In the genomic region with DNA sequence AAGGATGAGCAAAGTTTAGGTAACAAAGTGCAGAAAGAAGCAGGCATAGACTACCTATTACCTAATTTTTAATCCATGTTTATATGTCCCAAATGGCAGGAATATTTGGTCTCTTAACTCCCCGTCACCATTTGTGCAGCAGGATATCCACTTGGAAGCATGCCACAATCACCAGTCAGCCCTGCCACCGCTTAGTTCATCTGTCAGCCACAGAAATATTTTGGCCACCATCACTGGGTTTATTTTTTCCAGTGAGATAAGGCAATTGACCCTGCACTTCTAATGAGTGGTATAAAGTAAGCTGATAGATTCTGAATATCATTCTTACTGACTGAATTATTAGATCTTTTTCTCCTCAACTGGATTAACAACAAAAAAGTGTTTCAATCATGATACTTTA, we compare ENCODE assay signal across 25 cellular contexts.
DNase-seq lines count a peak whose midpoint lies in the region; ATAC-seq, FAIRE-seq and TF ChIP-seq lines count a peak whose summit lies in the region.
"Had no signal": no experiment of that assay in that cellular context is flagged by ENCODE, and none has a peak within 500 bp of the region (broad histone marks: within the 10 kb centered on the region; RNA-seq: fewer than 3 reads in every experiment).

No MANE protein-coding gene starts in this region.

- peaks cover 2% of the 10 kb centered on the region for H3K27me3 Mint-ChIP-seq in astrocyte (ENCODE audit: low read depth, unreplicated experiment)
- H3K27me3 Mint-ChIP-seq: CD8-positive, alpha-beta memory T cell had no signal

- H4K20me1 ChIP-seq in astrocyte (ENCODE audit: insufficient read depth, low read length) = no peaks in the 10 kb centered on the region

- WGBS in heart right ventricle, 2 donors = 1 to 10% methylated on average over 2 of the region's 2 CpGs

- no peaks in the 10 kb centered on the region for H3K27me3 ChIP-seq in astrocyte (ENCODE audit: insufficient read depth, low read length)
- H3K27me3 ChIP-seq in heart right ventricle = no peaks in the 10 kb centered on the region

- TF ChIP-seq CTCF in astrocyte (IDR thresholded peaks at IDR 0.05; ENCODE audit: insufficient read depth, low read depth, low read length) (no peak), heart right ventricle (IDR thresholded peaks at IDR 0.05) (no peak), retinal pigment epithelial cell (conservative IDR thresholded peaks at IDR 0.05; ENCODE audit: low read depth, low read length) (no peak)

- no peak overlapping the region for H3K27ac Mint-ChIP-seq in astrocyte (ENCODE audit: unreplicated experiment)
- H3K27ac Mint-ChIP-seq: CD8-positive, alpha-beta memory T cell had no signal

- no peak overlapping the region for H3K4me2 ChIP-seq in astrocyte (ENCODE audit: low read length)
- H3K4me2 ChIP-seq: KMS-11 had no signal

- H3K36me3 Mint-ChIP-seq in astrocyte (ENCODE audit: low read depth, unreplicated experiment) = no peaks in the 10 kb centered on the region
- H3K36me3 Mint-ChIP-seq: CD8-positive, alpha-beta memory T cell had no signal

- no peak for FAIRE-seq in astrocyte (lab: Jason Lieb, UNC)
- no peak for FAIRE-seq in GM19239 (lab: Jason Lieb, UNC)
- FAIRE-seq: H1 had no signal

- no peaks in the 10 kb centered on the region for H3K4me1 Mint-ChIP-seq in astrocyte (ENCODE audit: low read depth, unreplicated experiment)
- H3K4me1 Mint-ChIP-seq: CD8-positive, alpha-beta memory T cell had no signal

- no peak overlapping the region for H3K4me3 Mint-ChIP-seq in astrocyte (ENCODE audit: unreplicated experiment)
- H3K4me3 Mint-ChIP-seq: CD8-positive, alpha-beta memory T cell had no signal

- H3K9ac ChIP-seq in astrocyte (ENCODE audit: low read length) = no peak overlapping the region
- H3K9ac ChIP-seq: KMS-11 had no signal

- H3K4me1 ChIP-seq in astrocyte (ENCODE audit: insufficient read depth, low read length) (peaks cover 6% of the 10 kb centered on the region), heart right ventricle (peaks cover 0 to 23% (median 0%) of the 10 kb centered on the region in 9 donors)

- no peak overlapping the region for H3K27ac ChIP-seq in astrocyte (ENCODE audit: low read depth, low read length)
- no peak overlapping the region for H3K27ac ChIP-seq in heart right ventricle
- H3K27ac ChIP-seq: C4-2B, KMS-11, RWPE1 had no signal

- H3K9me3 ChIP-seq in astrocyte (ENCODE audit: insufficient read depth, low read depth, low read length) = no peaks in the 10 kb centered on the region
- H3K9me3 ChIP-seq in heart right ventricle = no peaks in the 10 kb centered on the region

- H3K9me3 Mint-ChIP-seq in astrocyte (ENCODE audit: unreplicated experiment) = no peaks in the 10 kb centered on the region

- no peaks in the 10 kb centered on the region for H3K79me2 ChIP-seq in astrocyte (ENCODE audit: insufficient read depth, low read length)

- intact Hi-C loops in heart right ventricle (cut with DNase I) = no loop called here

- H3K36me3 ChIP-seq in astrocyte (ENCODE audit: insufficient read depth, low read length) (no peaks in the 10 kb centered on the region), heart right ventricle (no peaks in the 10 kb centered on the region)

- peak; percentile 28 for DNase-seq in NCI-H1105 treated with DMSO at 0.1 percent for 48 hours (lab: John Stamatoyannopoulos, UW)
- no peak for DNase-seq in NCI-H1105 (lab: John Stamatoyannopoulos, UW)
- DNase-seq in astrocyte (ENCODE audit: low read depth) = peak; percentile 45
- peak; percentile 15 to 59 for DNase-seq in heart right ventricle
- DNase-seq in retinal pigment epithelial cell (ENCODE audit: low read depth) = peak; percentile 9
- no peak for DNase-seq in NCI-H446 treated with DMSO at 0.1 percent for 48 hours (lab: John Stamatoyannopoulos, UW)
- DNase-seq in GM19239 (ENCODE audit: insufficient read length, low spot score) = no peak
- DNase-seq: 8988T; AML-193; Calu3; CD8-positive, alpha-beta memory T cell; DMS53; EL; GF-D8; IMR-90; NCI-H1694; NCI-H2081 treated with DMSO at 0.1 percent for 48 hours; NCI-H2171 treated with DMSO at 0.1 percent for 48 hours; NCI-H446; NCI-H526 treated with DMSO at 0.1 percent for 48 hours had no signal

- no peak overlapping the region for H2AFZ ChIP-seq in astrocyte (ENCODE audit: low read depth, low read length)

- H3K4me3 ChIP-seq in astrocyte (ENCODE audit: insufficient read depth, low read depth, low read length) (no peak overlapping the region), heart right ventricle (no peak overlapping the region), retinal pigment epithelial cell (ENCODE audit: low read length) (no peak overlapping the region)

- ATAC-seq in heart right ventricle = peak; percentile 52 to 93 (median 86)
- ATAC-seq in HG03045 (IDR thresholded peaks at IDR 0.05; ENCODE audit: unreplicated experiment) = no peak

Comparison
In these comparisons a context has a peak if more than half of its experiments do, and no peak if none do; other contexts are left out.
1. DNase-seq: peak in NCI-H1105 treated with DMSO at 0.1 percent for 48 hours (single experiment), astrocyte (single experiment), heart right ventricle (2 of 2) and retinal pigment epithelial cell (single experiment); none in NCI-H1105 (single experiment), NCI-H446 treated with DMSO at 0.1 percent for 48 hours (single experiment) and GM19239 (single experiment).